8 cellular contexts compared by ENCODE assay signal in genomic region chr7:105520620-105521019, GRCh38. TPM values are rescaled to one million over a fixed set of nuclear protein-coding genes. Genes with fewer than 3 reads are reported as not detected.
DNase-seq lines count a peak whose midpoint lies in the region; ATAC-seq, FAIRE-seq and TF ChIP-seq lines count a peak whose summit lies in the region.
"Not testable (repeated sequence)": the region's sequence is repeated elsewhere in the genome, so short reads cannot be mapped to it uniquely, and the experiment has no call there.

No MANE protein-coding gene starts in this region.

- H3K79me1 ChIP-seq in mesenchymal stem cell (replicated peaks; ENCODE audit: low read length, poor library complexity, severe bottlenecking): not testable (repeated sequence)

- not testable (repeated sequence) for H2AFZ ChIP-seq in fibroblast of lung (ENCODE audit: low read length); mesenchymal stem cell (ENCODE audit: low read depth, low read length)

- H3K4me3 ChIP-seq in A549: peak overlapping the region; percentile 89
- H3K4me3 ChIP-seq in GM12864 (ENCODE audit: low read depth, low read length): peak overlapping the region; percentile 97; the same call in 1 of the 2 replicates
- peak overlapping the region; percentile 76 for H3K4me3 ChIP-seq in MG63
- peak overlapping the region; percentile 58 to 97 for H3K4me3 ChIP-seq in ascending aorta
- H3K4me3 ChIP-seq in fibroblast of lung (replicated peaks in 1 of 4; ENCODE audit: control extremely low read depth in 1 of 4, insufficient read depth in 1 of 4, low read depth in 3 of 4, low read length in 4 of 4): peak overlapping the region; percentile 65 to 74 (median 70)
- peak overlapping the region in 1 of 2 experiments; percentile 86 for H3K4me3 ChIP-seq in mesenchymal stem cell (ENCODE audit: insufficient read depth in 1 of 2, low read depth in 1 of 2, low read length in 2 of 2)
- peak overlapping the region; percentile 89 for H3K4me3 ChIP-seq in skeletal muscle cell (ENCODE audit: low read depth, low read length)

- H2BK5ac ChIP-seq in mesenchymal stem cell (ENCODE audit: low read depth, low read length, poor library complexity, severe bottlenecking): not testable (repeated sequence)

- not testable (repeated sequence) for H2BK120ac ChIP-seq in mesenchymal stem cell (ENCODE audit: low read depth, low read length)

- not testable (repeated sequence) for H4K8ac ChIP-seq in mesenchymal stem cell (ENCODE audit: low read length)

- peaks cover 16% of the 10 kb centered on the region; the same call in 2 of the 3 replicates for H3K4me1 ChIP-seq in A549
- H3K4me1 ChIP-seq in ascending aorta; fibroblast of lung (ENCODE audit: control insufficient read depth, extremely low read depth, insufficient read depth, low read length); mesenchymal stem cell (ENCODE audit: control insufficient read depth, insufficient read depth, low read depth, low read length): not testable (repeated sequence)

- H3K9ac ChIP-seq in fibroblast of lung (ENCODE audit: insufficient read depth, low read length): not testable (repeated sequence)
- peak overlapping the region; percentile 92 for H3K9ac ChIP-seq in mesenchymal stem cell (ENCODE audit: low read length)

- not testable (repeated sequence) for H3K9me3 Mint-ChIP-seq in activated CD4-positive, alpha-beta T cell treated with anti-CD3 and anti-CD28 coated beads for 36 hours (ENCODE audit: low read depth)

- not testable (repeated sequence) for TF ChIP-seq POLR2A in A549 (IDR thresholded peaks at IDR 0.05; ENCODE audit: low read length)

- H2AK5ac ChIP-seq in mesenchymal stem cell (ENCODE audit: low read length, severe bottlenecking): not testable (repeated sequence)

- POLR2A ChIA-PET in A549 (lab: Yijun Ruan, JAX): interaction anchor here (1.6 kb wide), 1 partner anchor 11 kb away, joined by 5 read pairs; no protein-coding TSS in a partner anchor
- POLR2A ChIA-PET in activated CD4-positive, alpha-beta T cell treated with anti-CD3 and anti-CD28 coated beads for 36 hours (lab: Charles Lee): not testable (repeated sequence)

- H3K23ac ChIP-seq in mesenchymal stem cell (ENCODE audit: low read length in 2 of 2): peak overlapping the region in 1 of 2 experiments; percentile 59

- not testable (repeated sequence) for H4K20me1 ChIP-seq in fibroblast of lung (ENCODE audit: control insufficient read depth, extremely low read depth, insufficient read depth, low read length)

- H3K27ac ChIP-seq in A549 (peak overlapping the region; percentile 91 to 92; a peak in 4 of 6 replicates), ascending aorta (peak overlapping the region in 1 of 2 donors; percentile 80)
- not testable (repeated sequence) for H3K27ac ChIP-seq in fibroblast of lung (ENCODE audit: insufficient read depth, low read length); mesenchymal stem cell (ENCODE audit: low read length, poor library complexity, severe bottlenecking)

- H3K14ac ChIP-seq in mesenchymal stem cell (ENCODE audit: low read length in 2 of 2): not testable (repeated sequence)

- not testable (repeated sequence) for TF ChIP-seq EP300 in A549 (IDR thresholded peaks at IDR 0.05)

- not testable (repeated sequence) for H3K4ac ChIP-seq in mesenchymal stem cell (ENCODE audit: low read depth in 1 of 2, low read length in 2 of 2)

- H3K4me2 ChIP-seq in A549: peak overlapping the region; percentile 91
- peak overlapping the region; percentile 86 for H3K4me2 ChIP-seq in fibroblast of lung (ENCODE audit: extremely low read depth, insufficient read depth, low read length)
- peak overlapping the region; percentile 37 for H3K4me2 ChIP-seq in mesenchymal stem cell (ENCODE audit: low read length, poor library complexity, severe bottlenecking)

- peak overlapping the region; percentile 57 for H3K4me3 Mint-ChIP-seq in activated CD4-positive, alpha-beta T cell treated with anti-CD3 and anti-CD28 coated beads for 36 hours

- not testable (repeated sequence) for TF ChIP-seq RAD21 in A549 (conservative IDR thresholded peaks at IDR 0.05 in 1 of 2, IDR thresholded peaks at IDR 0.05 in 1 of 2)

- H3K79me2 ChIP-seq in fibroblast of lung (ENCODE audit: control insufficient read depth, insufficient read depth, low read length): peaks cover 29% of the 10 kb centered on the region

- not testable (repeated sequence) for H2BK15ac ChIP-seq in mesenchymal stem cell (ENCODE audit: low read depth, poor library complexity, severe bottlenecking)

- FAIRE-seq in A549 (lab: Jason Lieb, UNC): not testable (repeated sequence)

- not testable (repeated sequence) for H2BK12ac ChIP-seq in mesenchymal stem cell (ENCODE audit: low read length in 2 of 2)

- DNase-seq in A549 (ENCODE audit: low read depth in 1 of 2, low spot score in 1 of 2); GM12864 (ENCODE audit: low read depth); MG63; activated CD4-positive, alpha-beta T cell treated with anti-CD3 and anti-CD28 coated beads for 36 hours; ascending aorta (ENCODE audit: low spot score in 2 of 2); fibroblast of lung (ENCODE audit: low read depth in 2 of 2); mesenchymal stem cell; skeletal muscle cell (ENCODE audit: low read depth): not testable (repeated sequence)

- peaks cover 13% of the 10 kb centered on the region for H3K36me3 Mint-ChIP-seq in activated CD4-positive, alpha-beta T cell treated with anti-CD3 and anti-CD28 coated beads for 36 hours (ENCODE audit: low read depth)

- TF ChIP-seq CTCF in A549 (IDR thresholded peaks at IDR 0.05); GM12864 (IDR thresholded peaks at IDR 0.05; ENCODE audit: low read depth, low read length, missing control alignments); ascending aorta (IDR thresholded peaks at IDR 0.05); fibroblast of lung (conservative IDR thresholded peaks at IDR 0.05 in 1 of 2, IDR thresholded peaks at IDR 0.05 in 1 of 2; ENCODE audit: low read depth in 1 of 2, low read length in 2 of 2): not testable (repeated sequence)

- ATAC-seq in A549; activated CD4-positive, alpha-beta T cell treated with anti-CD3 and anti-CD28 coated beads for 36 hours: not testable (repeated sequence)

- not testable (repeated sequence) for H3K18ac ChIP-seq in mesenchymal stem cell (ENCODE audit: low read depth in 1 of 2, low read length in 2 of 2)

- WGBS in A549 (ENCODE audit: missing lambda C conversion rate): 87% methylated on average over 7 of the region's 7 CpGs
- 89% methylated on average over 5 of the region's 7 CpGs for WGBS in mesenchymal stem cell

- H3K27ac Mint-ChIP-seq in activated CD4-positive, alpha-beta T cell treated with anti-CD3 and anti-CD28 coated beads for 36 hours: not testable (repeated sequence)

- not testable (repeated sequence) for H4K91ac ChIP-seq in mesenchymal stem cell (ENCODE audit: low read length)

- H3K36me3 ChIP-seq in MG63; ascending aorta; fibroblast of lung (ENCODE audit: control insufficient read depth, insufficient read depth, low read length); mesenchymal stem cell (ENCODE audit: control insufficient read depth in 1 of 2, insufficient read depth in 2 of 2, low read depth in 1 of 2, low read length in 2 of 2): not testable (repeated sequence)

- CTCF ChIA-PET in A549 (lab: Yijun Ruan, JAX): interaction anchor here (6.2 kb wide), 1 partner anchor 9 kb away, joined by 39 read pairs; the partner anchor contains the start of gene RINT1
- CTCF ChIA-PET in activated CD4-positive, alpha-beta T cell treated with anti-CD3 and anti-CD28 coated beads for 36 hours (lab: Charles Lee): interaction anchor here (0.6 kb wide), 1 partner anchor 209 kb away, joined by 3 read pairs; no protein-coding TSS in a partner anchor

- intact Hi-C loops in activated CD4-positive, alpha-beta T cell treated with anti-CD3 and anti-CD28 coated beads for 36 hours (cut with DNase I, micrococcal nuclease): loop anchor here in 1 of 2 experiments (5.0 to 10.0 kb wide), 2 partner anchors 578 to 1654 kb away; no protein-coding TSS in a partner anchor
- intact Hi-C loops in ascending aorta (cut with DNase I): loop anchor here (5.0 to 10.0 kb wide), 3 partner anchors 354 to 1647 kb away; partner anchors contain the start of genes ATXN7L1, HBP1 and ORC5

- not testable (repeated sequence) for H3K9me3 ChIP-seq in A549; MG63; ascending aorta; fibroblast of lung (ENCODE audit: control insufficient read depth, insufficient read depth, low read depth, low read length); mesenchymal stem cell (ENCODE audit: control insufficient read depth, low read length)

- not testable (repeated sequence) for H3K27me3 Mint-ChIP-seq in activated CD4-positive, alpha-beta T cell treated with anti-CD3 and anti-CD28 coated beads for 36 hours

- H3K27me3 ChIP-seq in MG63; ascending aorta; fibroblast of lung (ENCODE audit: control insufficient read depth, insufficient read depth, low read length); mesenchymal stem cell (ENCODE audit: control insufficient read depth in 1 of 2, insufficient read depth in 1 of 2, low read length in 2 of 2): not testable (repeated sequence)

- H3K4me1 Mint-ChIP-seq in activated CD4-positive, alpha-beta T cell treated with anti-CD3 and anti-CD28 coated beads for 36 hours: peaks cover 17% of the 10 kb centered on the region

RNA-seq across cellular contexts. Expression of gene PUS7, which starts 1.5 kb away (rescaled TPM):
- 39.5 and 47.9 TPM in 2 replicates for polyA plus RNA-seq in A549 (2011; rRNA removed)
- polyA plus RNA-seq in A549 (2012; cell fraction: cytosol; rRNA removed): 15.1 and 17.0 TPM in 2 replicates
- 15.3 and 18.4 TPM in 2 replicates for polyA plus RNA-seq in A549 (2012; cell fraction: nucleus; rRNA removed)
- polyA plus RNA-seq in A549 (2017; fragmentation: RNase III; extraction: RNeasy Plus Mini Kit Qiagen cat#74134 plus additional on column Dnase treatment): 33.1 to 36.1 TPM (median 34.4 TPM) in 3 replicates
- 8.4 and 9.7 TPM in 2 replicates for polyA minus RNA-seq in A549 (2011; rRNA and poly(A)+ RNA removed)
- total RNA-seq in MG63 (2014; rRNA removed; shearing (Covaris generic); ENCODE audit: low replicate concordance): 27.4 and 28.4 TPM in 2 replicates
- total RNA-seq in activated CD4-positive, alpha-beta T cell treated with anti-CD3 and anti-CD28 coated beads for 36 hours: 10 to 100 TPM; 31.9 to 33.8 TPM
- total RNA-seq in ascending aorta: 17.2 TPM
- total RNA-seq in fibroblast of lung: 8.8 and 14.9 TPM in 2 replicates
- polyA plus RNA-seq in fibroblast of lung: 14.6 and 16.0 TPM in 2 replicates
- polyA plus RNA-seq in fibroblast of lung (2012): 7.5 and 8.9 TPM in 2 replicates
- polyA minus RNA-seq in fibroblast of lung (ENCODE audit: low replicate concordance): 0.82 and 1.1 TPM in 2 replicates
- polyA plus RNA-seq in mesenchymal stem cell (2013, experiment 1 of 2): 6.1 TPM
- polyA plus RNA-seq in mesenchymal stem cell (2013, experiment 2 of 2): 6.0 TPM

RNA-seq across cellular contexts. Expression of gene RINT1, which starts 11.4 kb away (rescaled TPM):
- polyA plus RNA-seq in A549 (2011; rRNA removed) (28.2 and 34.9 TPM in 2 replicates), A549 (2017; fragmentation: RNase III; extraction: RNeasy Plus Mini Kit Qiagen cat#74134 plus additional on column Dnase treatment) (23.5 to 26.3 TPM (median 24.1 TPM) in 3 replicates), fibroblast of lung (21.7 and 26.0 TPM in 2 replicates)
- polyA plus RNA-seq in A549 (2012; cell fraction: cytosol; rRNA removed): 7.3 TPM in 2 replicates
- 8.8 and 10.7 TPM in 2 replicates for polyA plus RNA-seq in A549 (2012; cell fraction: nucleus; rRNA removed)
- polyA minus RNA-seq in A549 (2011; rRNA and poly(A)+ RNA removed): 15.7 and 18.9 TPM in 2 replicates
- 4.3 and 7.8 TPM in 2 replicates for total RNA-seq in MG63 (2014; rRNA removed; shearing (Covaris generic); ENCODE audit: low replicate concordance)
- 10 to 100 TPM; 21.2 to 26.2 TPM for total RNA-seq in activated CD4-positive, alpha-beta T cell treated with anti-CD3 and anti-CD28 coated beads for 36 hours
- total RNA-seq in ascending aorta (8.9 TPM), fibroblast of lung (14.1 and 16.3 TPM in 2 replicates)
- 15.3 and 16.1 TPM in 2 replicates for polyA plus RNA-seq in fibroblast of lung (2012)
- 5.2 and 10.5 TPM in 2 replicates for polyA minus RNA-seq in fibroblast of lung (ENCODE audit: low replicate concordance)
- polyA plus RNA-seq in mesenchymal stem cell (2013, experiment 1 of 2): 12.5 TPM
- polyA plus RNA-seq in mesenchymal stem cell (2013, experiment 2 of 2): 12.4 TPM

Comparison
In these comparisons a context has a peak if more than half of its experiments do, and no peak if none do; other contexts are left out.
1. H3K4me2 ChIP-seq: peak in every context shown above with its lines; median percentile 91 in A549; 86 in fibroblast of lung; 37 in mesenchymal stem cell.